ENCODE assay signal across 1 cellular context in the genomic region with DNA sequence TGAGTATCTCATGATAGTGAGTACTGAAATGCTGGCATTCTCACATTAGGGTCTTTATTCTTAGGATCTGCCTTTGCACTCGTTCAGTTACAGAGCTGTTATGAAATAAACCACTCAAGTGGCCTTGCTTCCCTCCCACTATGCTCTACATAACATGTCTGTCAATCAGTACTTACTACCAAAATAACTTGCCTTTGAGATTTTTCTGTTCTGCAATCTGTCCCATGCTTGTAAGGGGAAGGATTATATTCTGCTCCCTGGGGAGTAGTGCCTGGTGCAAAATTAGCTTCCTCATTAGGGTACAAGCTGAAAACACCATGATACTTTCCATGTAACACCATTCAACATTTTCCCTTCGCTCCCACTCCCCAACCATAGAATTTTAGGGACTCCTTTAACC.
TF ChIP-seq lines count a peak whose summit lies in the region.

No MANE protein-coding gene starts in this region.

TF ChIP-seq in K562, 482 proteins besides CTCF, POLR2A, EP300 and RAD21:
- TF ChIP-seq, protein P1, sequence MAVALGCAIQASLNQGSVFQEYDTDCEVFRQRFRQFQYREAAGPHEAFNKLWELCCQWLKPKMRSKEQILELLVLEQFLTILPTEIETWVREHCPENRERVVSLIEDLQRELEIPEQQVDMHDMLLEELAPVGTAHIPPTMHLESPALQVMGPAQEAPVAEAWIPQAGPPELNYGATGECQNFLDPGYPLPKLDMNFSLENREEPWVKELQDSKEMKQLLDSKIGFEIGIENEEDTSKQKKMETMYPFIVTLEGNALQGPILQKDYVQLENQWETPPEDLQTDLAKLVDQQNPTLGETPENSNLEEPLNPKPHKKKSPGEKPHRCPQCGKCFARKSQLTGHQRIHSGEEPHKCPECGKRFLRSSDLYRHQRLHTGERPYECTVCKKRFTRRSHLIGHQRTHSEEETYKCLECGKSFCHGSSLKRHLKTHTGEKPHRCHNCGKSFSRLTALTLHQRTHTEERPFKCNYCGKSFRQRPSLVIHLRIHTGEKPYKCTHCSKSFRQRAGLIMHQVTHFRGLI (CRISPR knock-in tag; IDR thresholded peaks at IDR 0.05) = no peak
- TF ChIP-seq, protein P2, sequence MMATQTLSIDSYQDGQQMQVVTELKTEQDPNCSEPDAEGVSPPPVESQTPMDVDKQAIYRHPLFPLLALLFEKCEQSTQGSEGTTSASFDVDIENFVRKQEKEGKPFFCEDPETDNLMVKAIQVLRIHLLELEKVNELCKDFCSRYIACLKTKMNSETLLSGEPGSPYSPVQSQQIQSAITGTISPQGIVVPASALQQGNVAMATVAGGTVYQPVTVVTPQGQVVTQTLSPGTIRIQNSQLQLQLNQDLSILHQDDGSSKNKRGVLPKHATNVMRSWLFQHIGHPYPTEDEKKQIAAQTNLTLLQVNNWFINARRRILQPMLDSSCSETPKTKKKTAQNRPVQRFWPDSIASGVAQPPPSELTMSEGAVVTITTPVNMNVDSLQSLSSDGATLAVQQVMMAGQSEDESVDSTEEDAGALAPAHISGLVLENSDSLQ (IDR thresholded peaks at IDR 0.05) = peak; percentile 75
- no peak for TF ChIP-seq RBBP5 (IDR thresholded peaks at IDR 0.05; ENCODE audit: borderline replicate concordance, insufficient read depth, low read length, poor library complexity, severe bottlenecking)
- 0 out of 2 replicates have a peak, but pooled peaks have one; percentile 14 for TF ChIP-seq MEF2A (IDR thresholded peaks at IDR 0.05; ENCODE audit: control insufficient read depth, low read depth, low read length)
TF ChIP-seq in K562: peak in this region for 2.
